In genomic region chr19:36488118-36488815, GRCh38 we compare ENCODE assay signal across 8 cellular contexts. TPM values are rescaled to one million over a fixed set of nuclear protein-coding genes. Genes with fewer than 3 reads are reported as not detected.
DNase-seq lines count a peak whose midpoint lies in the region; ATAC-seq and TF ChIP-seq lines count a peak whose summit lies in the region.

No MANE protein-coding gene starts in this region.

- TF ChIP-seq POLR2A in right lobe of liver (IDR thresholded peaks at IDR 0.05) = no peak

- 54% methylated on average over 6 of the region's 8 CpGs for WGBS in right lobe of liver (ENCODE audit: insufficient coverage, low coverage, low lambda C conversion rate, missing lambda C conversion rate)

- intact Hi-C loops in left ventricle myocardium superior (cut with micrococcal nuclease) (no loop called here), ascending aorta (cut with DNase I) (loop anchor here (2.0 to 10.0 kb wide), 5 partner anchors 85 to 1716 kb away; partner anchors contain the start of genes ZFP14, ZNF146, ZNF529 and ZNF565), right lobe of liver (cut with DNase I) (no loop called here), upper lobe of right lung (cut with DNase I) (no loop called here)

- ATAC-seq in left ventricle myocardium superior (no peak), right lobe of liver (no peak), upper lobe of right lung (no peak), HG02610 (IDR thresholded peaks at IDR 0.05; ENCODE audit: unreplicated experiment) (no peak), HG03095 (IDR thresholded peaks at IDR 0.05; ENCODE audit: unreplicated experiment) (no peak)

- H3K27ac ChIP-seq in cardiac muscle cell = no peak overlapping the region
- H3K27ac ChIP-seq in ascending aorta = peak overlapping the region; percentile 92 to 94
- H3K27ac ChIP-seq in right lobe of liver = peak overlapping the region in 1 of 3 donors; percentile 93
- H3K27ac ChIP-seq in upper lobe of right lung = peak overlapping the region; percentile 97

- H3K27me3 ChIP-seq in cardiac muscle cell = no peaks in the 10 kb centered on the region
- no peaks in the 10 kb centered on the region for H3K27me3 ChIP-seq in ascending aorta
- H3K27me3 ChIP-seq in right lobe of liver = no peaks in the 10 kb centered on the region
- no peaks in the 10 kb centered on the region for H3K27me3 ChIP-seq in upper lobe of right lung

- H3K9me3 ChIP-seq in cardiac muscle cell (ENCODE audit: low read depth) (no peaks in the 10 kb centered on the region), ascending aorta (peaks cover 0 to 12% of the 10 kb centered on the region in 2 donors), right lobe of liver (no peaks in the 10 kb centered on the region), upper lobe of right lung (no peaks in the 10 kb centered on the region)

- DNase-seq in cardiac muscle cell (ENCODE audit: low read depth in 1 of 2, low spot score in 1 of 2) (no peak), left ventricle myocardium superior (no peak), ascending aorta (ENCODE audit: low spot score in 2 of 2) (no peak), right lobe of liver (no peak), upper lobe of right lung (no peak)
- DNase-seq in activated effector memory CD4-positive, alpha-beta T cell treated with anti-CD3 and anti-CD28 coated beads, Interleukin-2, amount 50 U/mL, for 16 hours = no peak

- no peaks in the 10 kb centered on the region for H3K36me3 ChIP-seq in cardiac muscle cell
- peaks cover 0 to 6% of the 10 kb centered on the region in 2 donors for H3K36me3 ChIP-seq in ascending aorta
- no peaks in the 10 kb centered on the region for H3K36me3 ChIP-seq in right lobe of liver
- H3K36me3 ChIP-seq in upper lobe of right lung = no peaks in the 10 kb centered on the region

- no peak for TF ChIP-seq CTCF in cardiac muscle cell (IDR thresholded peaks at IDR 0.05; ENCODE audit: low read depth, low read length)
- TF ChIP-seq CTCF in ascending aorta (IDR thresholded peaks at IDR 0.05) = no peak
- no peak for TF ChIP-seq CTCF in right lobe of liver (IDR thresholded peaks at IDR 0.05)
- no peak for TF ChIP-seq CTCF in upper lobe of right lung (IDR thresholded peaks at IDR 0.05)

- H3K4me3 ChIP-seq in cardiac muscle cell (peak overlapping the region; percentile 83), ascending aorta (peak overlapping the region; percentile 71 to 72), right lobe of liver (peak overlapping the region; percentile 54 to 91 (median 74)), upper lobe of right lung (peak overlapping the region; percentile 75)

- H3K4me1 ChIP-seq in cardiac muscle cell (ENCODE audit: low read depth) = no peaks in the 10 kb centered on the region
- H3K4me1 ChIP-seq in ascending aorta = peaks cover 0 to 5% of the 10 kb centered on the region in 2 donors
- H3K4me1 ChIP-seq in right lobe of liver = peaks cover 0 to 3% (median 0%) of the 10 kb centered on the region in 4 donors
- H3K4me1 ChIP-seq in upper lobe of right lung = peaks cover 10% of the 10 kb centered on the region

RNA-seq across cellular contexts. Expression of gene ZNF566, which starts 1.1 kb away (rescaled TPM):
- total RNA-seq in cardiac muscle cell (8.6 and 9.7 TPM in 2 replicates), left ventricle myocardium superior (12.2 TPM), ascending aorta (9.9 TPM), right lobe of liver (1 to 10 TPM; 4.1 to 7.8 (median 5.1) TPM), upper lobe of right lung (12.0 TPM)
- polyA plus RNA-seq in cardiac muscle cell = 5.2 and 13.2 TPM in 2 replicates

RNA-seq across cellular contexts. Expression of gene ZNF260, which starts 39.8 kb away (rescaled TPM):
- total RNA-seq in cardiac muscle cell = 10.5 and 12.3 TPM in 2 replicates
- 17.5 and 32.0 TPM in 2 replicates for polyA plus RNA-seq in cardiac muscle cell
- total RNA-seq in left ventricle myocardium superior = 7.5 TPM
- total RNA-seq in ascending aorta = 2.1 TPM
- total RNA-seq in right lobe of liver = 1 to 10 TPM; 2.8 to 5.2 (median 4.2) TPM
- 10.5 TPM for total RNA-seq in upper lobe of right lung
